Comparison of ENCODE assay signal across 21 cellular contexts in genomic region chr14:64730061-64730440, GRCh38. TPM values are rescaled to one million over a fixed set of nuclear protein-coding genes. Genes with fewer than 3 reads are reported as not detected.
DNase-seq lines count a peak whose midpoint lies in the region; ATAC-seq and TF ChIP-seq lines count a peak whose summit lies in the region.
"Had no signal": no experiment of that assay in that cellular context is flagged by ENCODE, and none has a peak within 500 bp of the region (broad histone marks: within the 10 kb centered on the region; RNA-seq: fewer than 3 reads in every experiment).

No MANE protein-coding gene starts in this region.

- peak overlapping the region; percentile 16 for H3K27ac Mint-ChIP-seq in T-helper 2 cell treated with Interferon-gamma antibody and Interleukin-4, amounts not matched to agents 5 μg/mL and 100 μg/mL, for 36 hours
- no peak overlapping the region for H3K27ac Mint-ChIP-seq in endothelial cell (ENCODE audit: unreplicated experiment)

- peaks cover 20% of the 10 kb centered on the region for H3K4me1 ChIP-seq in RWPE2 (ENCODE audit: insufficient read depth, poor library complexity, severe bottlenecking)
- H3K4me1 ChIP-seq in gastrocnemius medialis = no peaks in the 10 kb centered on the region

- peaks cover 12% of the 10 kb centered on the region for H3K36me3 Mint-ChIP-seq in T-helper 2 cell treated with Interferon-gamma antibody and Interleukin-4, amounts not matched to agents 5 μg/mL and 100 μg/mL, for 36 hours (ENCODE audit: low read depth)
- H3K36me3 Mint-ChIP-seq in endothelial cell (ENCODE audit: low read depth, unreplicated experiment) = peaks cover 8% of the 10 kb centered on the region

- intact Hi-C loops in gastrocnemius medialis (cut with DNase I; ENCODE audit: low total_unique reads) = no loop called here

- ATAC-seq in RWPE2 (ENCODE audit: low read depth) (no peak), gastrocnemius medialis (no peak)
- ATAC-seq: stimulated activated naive CD8-positive, alpha-beta T cell treated with anti-CD3 and anti-CD28 coated beads, Interleukin-15, Interleukin-2, amounts not matched to agents 100 U/mL and 50 U/mL, for 24 hours had no signal

- H3K9me3 ChIP-seq in RWPE2 (ENCODE audit: severe bottlenecking) (no peaks in the 10 kb centered on the region), gastrocnemius medialis (no peaks in the 10 kb centered on the region)
- H3K9me3 ChIP-seq: heart left ventricle, ovary had no signal

- DNase-seq in T-helper 2 cell treated with Interferon-gamma antibody and Interleukin-4, amounts not matched to agents 5 μg/mL and 100 μg/mL, for 36 hours (ENCODE audit: low spot score) = no peak
- DNase-seq in T-helper 2 cell (no peak), RWPE2 (ENCODE audit: low spot score) (peak; percentile 56), endothelial cell (ENCODE audit: low spot score) (no peak), gastrocnemius medialis (no peak), Ammon's horn (ENCODE audit: low spot score) (no peak), MV-4-11 (lab: John Stamatoyannopoulos, UW) (no peak), activated gamma-delta T cell (lab: John Stamatoyannopoulos, UW) (no peak)
- DNase-seq: AML-193; effector CD4-positive, alpha-beta T cell; Karpas-422; NCI-H1092; NCI-H2029 treated with DMSO at 0.1 percent for 48 hours; NCI-H510A; stimulated activated CD4-positive, alpha-beta T cell treated with anti-CD3 and anti-CD28 coated beads, Interleukin-1b, Interleukin-23, amount 100 ng/mL, for 48 hours; stimulated activated naive CD8-positive, alpha-beta T cell treated with anti-CD3 and anti-CD28 coated beads, Interleukin-15, Interleukin-2, amounts not matched to agents 100 U/mL and 50 U/mL, for 24 hours had no signal

- TF ChIP-seq POLR2A in gastrocnemius medialis (IDR thresholded peaks at IDR 0.05) = no peak

- in situ Hi-C loops in gastrocnemius medialis (cut with MboI; ENCODE audit: low sequenced_read_pairs in 4 of 4) = no loop called here

- peaks cover 23% of the 10 kb centered on the region for H3K4me1 Mint-ChIP-seq in T-helper 2 cell treated with Interferon-gamma antibody and Interleukin-4, amounts not matched to agents 5 μg/mL and 100 μg/mL, for 36 hours (ENCODE audit: low read depth)
- H3K4me1 Mint-ChIP-seq in endothelial cell (ENCODE audit: unreplicated experiment) = peaks cover 8% of the 10 kb centered on the region

- no peak overlapping the region for H3K4me3 Mint-ChIP-seq in T-helper 2 cell treated with Interferon-gamma antibody and Interleukin-4, amounts not matched to agents 5 μg/mL and 100 μg/mL, for 36 hours
- peak overlapping the region; percentile 11 for H3K4me3 Mint-ChIP-seq in endothelial cell (ENCODE audit: unreplicated experiment)
- H3K4me3 Mint-ChIP-seq: type B pancreatic cell had no signal

- H3K4me3 ChIP-seq in RWPE2 (ENCODE audit: severe bottlenecking) = no peak overlapping the region
- H3K4me3 ChIP-seq in gastrocnemius medialis = no peak overlapping the region
- H3K4me3 ChIP-seq: heart left ventricle, lung, ovary had no signal

- no peak for TF ChIP-seq CTCF in RWPE2 (IDR thresholded peaks at IDR 0.05; ENCODE audit: poor library complexity, severe bottlenecking)
- no peak for TF ChIP-seq CTCF in endothelial cell (IDR thresholded peaks at IDR 0.05; ENCODE audit: unreplicated experiment)
- TF ChIP-seq CTCF in gastrocnemius medialis (IDR thresholded peaks at IDR 0.05 in 4 of 5, conservative IDR thresholded peaks at IDR 0.05 in 1 of 5) = no peak

- H3K9me3 Mint-ChIP-seq in T-helper 2 cell treated with Interferon-gamma antibody and Interleukin-4, amounts not matched to agents 5 μg/mL and 100 μg/mL, for 36 hours = no peaks in the 10 kb centered on the region
- H3K9me3 Mint-ChIP-seq in endothelial cell (ENCODE audit: unreplicated experiment) = no peaks in the 10 kb centered on the region
- H3K9me3 Mint-ChIP-seq: type B pancreatic cell had no signal

- H3K27ac ChIP-seq in RWPE2 (ENCODE audit: poor library complexity, severe bottlenecking) (peak overlapping the region; percentile 93), gastrocnemius medialis (peak overlapping the region in 3 of 4 donors; percentile 43 to 50 (median 44))
- H3K27ac ChIP-seq: 22Rv1, ovary had no signal

- peaks cover 80% of the 10 kb centered on the region for H3K36me3 ChIP-seq in RWPE2 (ENCODE audit: low read depth)
- H3K36me3 ChIP-seq in gastrocnemius medialis = no peaks in the 10 kb centered on the region

- peaks cover 4% of the 10 kb centered on the region for H3K27me3 Mint-ChIP-seq in T-helper 2 cell treated with Interferon-gamma antibody and Interleukin-4, amounts not matched to agents 5 μg/mL and 100 μg/mL, for 36 hours (ENCODE audit: low read depth)
- peaks cover 12% of the 10 kb centered on the region for H3K27me3 Mint-ChIP-seq in endothelial cell (ENCODE audit: unreplicated experiment)
- H3K27me3 Mint-ChIP-seq: type B pancreatic cell had no signal

- H3K27me3 ChIP-seq in RWPE2 (ENCODE audit: insufficient read depth, poor library complexity, severe bottlenecking) (no peaks in the 10 kb centered on the region), gastrocnemius medialis (no peaks in the 10 kb centered on the region)
- H3K27me3 ChIP-seq: heart left ventricle, ovary had no signal

RNA-seq across cellular contexts. Expression of gene PLEKHG3, which starts 25.8 kb away (rescaled TPM):
- total RNA-seq in endothelial cell (ENCODE audit: unreplicated experiment) (31.4 TPM), gastrocnemius medialis (10 to 100 TPM in 3 of 4 donors, 1 to 10 TPM in 1; 8.8 to 18.8 (median 14.5) TPM)
